In the genomic region with DNA sequence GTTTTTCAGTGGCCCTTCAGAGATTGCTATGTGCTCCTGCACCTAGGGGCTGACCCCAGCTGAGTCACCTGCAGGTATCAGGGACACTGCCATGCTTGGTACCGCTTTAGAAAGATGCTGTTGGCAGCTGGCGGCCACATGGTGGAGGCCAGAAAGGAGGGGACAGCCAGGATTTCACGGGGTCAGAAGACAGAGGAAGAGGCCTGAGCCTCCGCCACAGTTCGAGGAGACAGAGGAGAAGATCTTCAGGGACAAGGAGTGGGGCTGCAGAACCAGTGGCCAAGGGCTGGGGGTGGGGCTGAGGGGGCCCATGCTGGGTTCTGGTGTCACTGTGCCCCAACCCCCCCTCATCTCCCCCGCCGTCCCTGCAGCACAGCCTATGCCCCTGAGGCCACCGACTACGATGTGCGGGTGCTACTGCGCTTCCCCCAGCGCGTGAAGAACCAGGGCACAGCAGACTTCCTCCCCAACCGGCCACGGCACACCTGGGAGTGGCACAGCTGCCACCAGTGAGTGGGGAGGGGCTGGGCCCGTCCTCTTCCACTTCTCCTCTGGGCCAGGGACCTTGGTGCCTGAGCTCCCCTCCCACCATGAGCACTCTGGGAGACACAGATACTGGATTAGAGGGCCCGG, we compare ENCODE assay signal across 24 cellular contexts.
"Had no signal": no experiment of that assay in that cellular context is flagged by ENCODE, and none has a peak within 500 bp of the region (broad histone marks: within the 10 kb centered on the region; RNA-seq: fewer than 3 reads in every experiment).

No MANE protein-coding gene starts in this region.

- DNase-seq: activated CD4-positive, alpha-beta memory T cell treated with anti-CD3 and anti-CD28 coated beads for 36 hours; activated CD4-positive, alpha-beta T cell treated with anti-CD3 and anti-CD28 coated beads for 1 hour; activated gamma-delta T cell treated with Interleukin-2 at 50 U/mL for 16 hours; activated T-cell treated with anti-CD3 and anti-CD28 coated beads, Interleukin-2, amount 50 U/mL, for 72 hours; dermis blood vessel endothelial cell; endodermal cell; erythroblast; mesenchymal stem cell; occipital lobe; right cardiac atrium; stimulated activated CD4-positive, alpha-beta T cell treated with anti-CD3 and anti-CD28 coated beads, Interleukin-4, amount 100 ng/mL, for 4 hours; stimulated activated CD8-positive, alpha-beta memory T cell treated with anti-CD3 and anti-CD28 coated beads, Interleukin-4, amount 100 ng/mL, for 48 hours; stimulated activated naive CD4-positive, alpha-beta T cell treated with Interleukin-2 at 50 U/mL for 16 hours; substantia nigra; T-helper 9 cell had no signal

- H3K4me3 ChIP-seq: breast epithelium, gastroesophageal sphincter, left lung, prostate gland, skin epidermis had no signal

- H3K27ac Mint-ChIP-seq: activated CD4-positive, alpha-beta memory T cell treated with anti-CD3 and anti-CD28 coated beads for 36 hours; activated naive CD8-positive, alpha-beta T cell; activated T-cell treated with anti-CD3 and anti-CD28 coated beads, Interleukin-2, amount 50 U/mL, for 72 hours; endodermal cell; natural killer cell treated with Interleukin-12 subunit alpha and Interleukin-12 subunit beta and Interleukin-15 and Interleukin-18, amount 100 ng/mL, for 72 hours; type B pancreatic cell had no signal

- H3K36me3 ChIP-seq: breast epithelium, left lung, prostate gland had no signal

- H3K9me3 Mint-ChIP-seq: activated CD4-positive, alpha-beta memory T cell treated with anti-CD3 and anti-CD28 coated beads for 36 hours; activated T-cell treated with anti-CD3 and anti-CD28 coated beads, Interleukin-2, amount 50 U/mL, for 72 hours; endodermal cell; natural killer cell treated with Interleukin-12 subunit alpha and Interleukin-12 subunit beta and Interleukin-15 and Interleukin-18, amount 100 ng/mL, for 72 hours; type B pancreatic cell had no signal

- H3K4me1 ChIP-seq: breast epithelium, prostate gland had no signal

- H3K36me3 Mint-ChIP-seq: activated CD4-positive, alpha-beta memory T cell treated with anti-CD3 and anti-CD28 coated beads for 36 hours; activated naive CD8-positive, alpha-beta T cell; natural killer cell treated with Interleukin-12 subunit alpha and Interleukin-12 subunit beta and Interleukin-15 and Interleukin-18, amount 100 ng/mL, for 72 hours; type B pancreatic cell had no signal

- H3K4me3 Mint-ChIP-seq: activated CD4-positive, alpha-beta memory T cell treated with anti-CD3 and anti-CD28 coated beads for 36 hours; activated naive CD8-positive, alpha-beta T cell; activated T-cell treated with anti-CD3 and anti-CD28 coated beads, Interleukin-2, amount 50 U/mL, for 72 hours; endodermal cell; natural killer cell treated with Interleukin-12 subunit alpha and Interleukin-12 subunit beta and Interleukin-15 and Interleukin-18, amount 100 ng/mL, for 72 hours; type B pancreatic cell had no signal

- H3K9me3 ChIP-seq: breast epithelium, gastroesophageal sphincter, left lung, prostate gland had no signal

- FAIRE-seq: keratinocyte had no signal

- H3K27me3 Mint-ChIP-seq: activated CD4-positive, alpha-beta memory T cell treated with anti-CD3 and anti-CD28 coated beads for 36 hours; activated naive CD8-positive, alpha-beta T cell; type B pancreatic cell had no signal

- H3K27me3 ChIP-seq: breast epithelium, gastroesophageal sphincter, left lung had no signal

- ATAC-seq: activated T-cell treated with anti-CD3 and anti-CD28 coated beads, Interleukin-2, amount 50 U/mL, for 72 hours; gastroesophageal sphincter; left lung; natural killer cell treated with Interleukin-12 subunit alpha and Interleukin-12 subunit beta and Interleukin-15 and Interleukin-18, amount 100 ng/mL, for 72 hours; right cardiac atrium had no signal

- H3K27ac ChIP-seq: breast epithelium, left lung, prostate gland, skin epidermis had no signal
